Comparison of ENCODE assay signal across 2 cellular contexts in the genomic region with DNA sequence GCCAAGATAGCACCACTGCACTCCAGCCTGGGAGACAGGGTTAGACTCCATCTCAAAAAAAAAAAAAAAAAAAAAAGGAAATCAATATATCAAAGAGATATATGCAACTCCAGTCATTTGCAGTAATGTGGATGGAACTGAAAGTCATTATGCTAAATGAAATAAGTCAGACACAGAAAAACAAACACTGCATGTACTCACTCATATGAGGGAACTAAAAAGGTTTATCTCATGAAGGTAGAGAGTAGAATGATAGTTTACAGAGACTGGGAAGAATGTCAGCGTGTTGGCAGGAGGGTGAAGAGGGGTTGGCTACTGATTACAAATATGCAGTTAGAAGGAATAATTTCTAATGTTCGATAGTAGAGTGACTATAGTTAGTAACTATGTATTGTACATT.
TF ChIP-seq lines count a peak whose summit lies in the region.

No MANE protein-coding gene starts in this region.

TF ChIP-seq in liver, 16 proteins besides CTCF, POLR2A, EP300 and RAD21:
- no peak for TF ChIP-seq JUND (IDR thresholded peaks at IDR 0.05)
- no peak for TF ChIP-seq FOXA1 (IDR thresholded peaks at IDR 0.05)
- no peak for TF ChIP-seq YY1 (IDR thresholded peaks at IDR 0.05)
- TF ChIP-seq SP1 (IDR thresholded peaks at IDR 0.05): no peak
- TF ChIP-seq HNF4A (conservative IDR thresholded peaks at IDR 0.05): no peak
- TF ChIP-seq, protein P1, sequence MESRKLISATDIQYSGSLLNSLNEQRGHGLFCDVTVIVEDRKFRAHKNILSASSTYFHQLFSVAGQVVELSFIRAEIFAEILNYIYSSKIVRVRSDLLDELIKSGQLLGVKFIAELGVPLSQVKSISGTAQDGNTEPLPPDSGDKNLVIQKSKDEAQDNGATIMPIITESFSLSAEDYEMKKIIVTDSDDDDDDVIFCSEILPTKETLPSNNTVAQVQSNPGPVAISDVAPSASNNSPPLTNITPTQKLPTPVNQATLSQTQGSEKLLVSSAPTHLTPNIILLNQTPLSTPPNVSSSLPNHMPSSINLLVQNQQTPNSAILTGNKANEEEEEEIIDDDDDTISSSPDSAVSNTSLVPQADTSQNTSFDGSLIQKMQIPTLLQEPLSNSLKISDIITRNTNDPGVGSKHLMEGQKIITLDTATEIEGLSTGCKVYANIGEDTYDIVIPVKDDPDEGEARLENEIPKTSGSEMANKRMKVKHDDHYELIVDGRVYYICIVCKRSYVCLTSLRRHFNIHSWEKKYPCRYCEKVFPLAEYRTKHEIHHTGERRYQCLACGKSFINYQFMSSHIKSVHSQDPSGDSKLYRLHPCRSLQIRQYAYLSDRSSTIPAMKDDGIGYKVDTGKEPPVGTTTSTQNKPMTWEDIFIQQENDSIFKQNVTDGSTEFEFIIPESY (IDR thresholded peaks at IDR 0.05): no peak

TF ChIP-seq in HepG2, 621 proteins besides CTCF, POLR2A, EP300 and RAD21:
- TF ChIP-seq ZNF839 (CRISPR knock-in tag; IDR thresholded peaks at IDR 0.05; ENCODE audit: borderline replicate concordance): no peak
- no peak for TF ChIP-seq STAG1 (CRISPR knock-in tag; IDR thresholded peaks at IDR 0.05)
- TF ChIP-seq MTF2 (CRISPR knock-in tag; IDR thresholded peaks at IDR 0.05; ENCODE audit: borderline replicate concordance): no peak
- TF ChIP-seq, protein P2, sequence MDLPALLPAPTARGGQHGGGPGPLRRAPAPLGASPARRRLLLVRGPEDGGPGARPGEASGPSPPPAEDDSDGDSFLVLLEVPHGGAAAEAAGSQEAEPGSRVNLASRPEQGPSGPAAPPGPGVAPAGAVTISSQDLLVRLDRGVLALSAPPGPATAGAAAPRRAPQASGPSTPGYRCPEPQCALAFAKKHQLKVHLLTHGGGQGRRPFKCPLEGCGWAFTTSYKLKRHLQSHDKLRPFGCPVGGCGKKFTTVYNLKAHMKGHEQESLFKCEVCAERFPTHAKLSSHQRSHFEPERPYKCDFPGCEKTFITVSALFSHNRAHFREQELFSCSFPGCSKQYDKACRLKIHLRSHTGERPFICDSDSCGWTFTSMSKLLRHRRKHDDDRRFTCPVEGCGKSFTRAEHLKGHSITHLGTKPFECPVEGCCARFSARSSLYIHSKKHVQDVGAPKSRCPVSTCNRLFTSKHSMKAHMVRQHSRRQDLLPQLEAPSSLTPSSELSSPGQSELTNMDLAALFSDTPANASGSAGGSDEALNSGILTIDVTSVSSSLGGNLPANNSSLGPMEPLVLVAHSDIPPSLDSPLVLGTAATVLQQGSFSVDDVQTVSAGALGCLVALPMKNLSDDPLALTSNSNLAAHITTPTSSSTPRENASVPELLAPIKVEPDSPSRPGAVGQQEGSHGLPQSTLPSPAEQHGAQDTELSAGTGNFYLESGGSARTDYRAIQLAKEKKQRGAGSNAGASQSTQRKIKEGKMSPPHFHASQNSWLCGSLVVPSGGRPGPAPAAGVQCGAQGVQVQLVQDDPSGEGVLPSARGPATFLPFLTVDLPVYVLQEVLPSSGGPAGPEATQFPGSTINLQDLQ (CRISPR knock-in tag; IDR thresholded peaks at IDR 0.05): no peak
- no peak for TF ChIP-seq ARNT2 (CRISPR knock-in tag; IDR thresholded peaks at IDR 0.05; ENCODE audit: low read depth)
